In genomic region chr1:78967091-78967490, GRCh38 we compare ENCODE assay signal across 2 cellular contexts. TPM values are rescaled to one million over a fixed set of nuclear protein-coding genes. Genes with fewer than 3 reads are reported as not detected.
"Had no signal": no experiment of that assay in that cellular context is flagged by ENCODE, and none has a peak within 500 bp of the region (broad histone marks: within the 10 kb centered on the region; RNA-seq: fewer than 3 reads in every experiment).

No MANE protein-coding gene starts in this region.

RNA-seq across cellular contexts. Expression of gene ADGRL4, which starts 39.4 kb away (rescaled TPM):
- total RNA-seq: naive thymus-derived CD8-positive, alpha-beta T cell had no signal
- polyA plus RNA-seq: keratinocyte; naive thymus-derived CD8-positive, alpha-beta T cell had no signal
